Comparison of ENCODE assay signal across 22 cellular contexts in genomic region chr14:35750202-35750904, GRCh38. TPM values are rescaled to one million over a fixed set of nuclear protein-coding genes. Genes with fewer than 3 reads are reported as not detected.
A peak's percentile ranks its signal among the peaks of the same experiment; 100 is the strongest.
DNase-seq lines count a peak whose midpoint lies in the region; ATAC-seq, FAIRE-seq and TF ChIP-seq lines count a peak whose summit lies in the region.
"Had no signal": no experiment of that assay in that cellular context is flagged by ENCODE, and none has a peak within 500 bp of the region (broad histone marks: within the 10 kb centered on the region; RNA-seq: fewer than 3 reads in every experiment).

No MANE protein-coding gene starts in this region.

- TF ChIP-seq POLR2A in GM12892 (IDR thresholded peaks at IDR 0.05; ENCODE audit: low read depth, low read length) = no peak

- H3K27ac Mint-ChIP-seq in natural killer cell treated with Interleukin-12 subunit alpha and Interleukin-12 subunit beta and Interleukin-15 and Interleukin-18, amount 100 ng/mL, for 72 hours = no peak overlapping the region

- H3K27me3 Mint-ChIP-seq in natural killer cell treated with Interleukin-12 subunit alpha and Interleukin-12 subunit beta and Interleukin-15 and Interleukin-18, amount 100 ng/mL, for 72 hours = no peaks in the 10 kb centered on the region
- H3K27me3 Mint-ChIP-seq: CD4-positive, alpha-beta memory T cell had no signal

- H3K9ac ChIP-seq in keratinocyte (ENCODE audit: control insufficient read depth, extremely low read depth, insufficient read depth, low read length) = no peak overlapping the region
- H3K9ac ChIP-seq: BLaER1 had no signal

- H3K27ac ChIP-seq in caudate nucleus (ENCODE audit: low read depth, low read length) (peak overlapping the region; percentile 81), keratinocyte (ENCODE audit: control insufficient read depth, insufficient read depth, low read length) (no peak overlapping the region)
- H3K27ac ChIP-seq: A549, BLaER1 had no signal

- H3K79me2 ChIP-seq in keratinocyte (ENCODE audit: control insufficient read depth, insufficient read depth, low read length) = no peaks in the 10 kb centered on the region

- ATAC-seq in natural killer cell treated with Interleukin-12 subunit alpha and Interleukin-12 subunit beta and Interleukin-15 and Interleukin-18, amount 100 ng/mL, for 72 hours = no peak
- no peak for ATAC-seq in stimulated activated naive CD8-positive, alpha-beta T cell treated with anti-CD3 and anti-CD28 coated beads, Interleukin-15, Interleukin-2, amounts not matched to agents 100 U/mL and 50 U/mL, for 24 hours
- ATAC-seq: A549 had no signal

- FAIRE-seq in GM12892 (lab: Jason Lieb, UNC) (peak; percentile 17), keratinocyte (lab: Jason Lieb, UNC) (peak; percentile 51)
- FAIRE-seq: A549, GM18507 had no signal

- H3K36me3 ChIP-seq in keratinocyte (ENCODE audit: control insufficient read depth in 2 of 2, extremely low read depth in 1 of 2, insufficient read depth in 2 of 2, low read length in 2 of 2) = peaks cover 0 to 6% of the 10 kb centered on the region in 2 experiments

- no peaks in the 10 kb centered on the region for H3K27me3 ChIP-seq in keratinocyte (ENCODE audit: control insufficient read depth, extremely low read depth, insufficient read depth, low read length)
- H3K27me3 ChIP-seq: BLaER1 had no signal

- H3K4me1 ChIP-seq in keratinocyte (ENCODE audit: control insufficient read depth, extremely low read depth, insufficient read depth, low read length) = no peaks in the 10 kb centered on the region
- H3K4me1 ChIP-seq: BLaER1 had no signal

- dilution Hi-C loops in keratinocyte (cut with MboI; ENCODE audit: extremely low pct_ligation_motif_present, low sequenced_read_pairs) = no loop called here

- H3K4me1 Mint-ChIP-seq in natural killer cell treated with Interleukin-12 subunit alpha and Interleukin-12 subunit beta and Interleukin-15 and Interleukin-18, amount 100 ng/mL, for 72 hours (ENCODE audit: low read depth in 2 of 2) = no peaks in the 10 kb centered on the region
- H3K4me1 Mint-ChIP-seq: CD4-positive, alpha-beta memory T cell had no signal

- no peaks in the 10 kb centered on the region for H3K9me3 ChIP-seq in keratinocyte (ENCODE audit: control insufficient read depth, low read depth, low read length)
- H3K9me3 ChIP-seq: A549, BLaER1 had no signal

- no peaks in the 10 kb centered on the region for H4K20me1 ChIP-seq in keratinocyte (ENCODE audit: control insufficient read depth, extremely low read depth, insufficient read depth, low read length)
- H4K20me1 ChIP-seq: BLaER1 had no signal

- no peak overlapping the region for H3K4me3 Mint-ChIP-seq in natural killer cell treated with Interleukin-12 subunit alpha and Interleukin-12 subunit beta and Interleukin-15 and Interleukin-18, amount 100 ng/mL, for 72 hours
- H3K4me3 Mint-ChIP-seq: CD4-positive, alpha-beta memory T cell had no signal

- H3K36me3 Mint-ChIP-seq in natural killer cell treated with Interleukin-12 subunit alpha and Interleukin-12 subunit beta and Interleukin-15 and Interleukin-18, amount 100 ng/mL, for 72 hours = peaks cover 24% of the 10 kb centered on the region

- no peaks in the 10 kb centered on the region for H3K9me1 ChIP-seq in keratinocyte (ENCODE audit: control insufficient read depth, extremely low read depth, insufficient read depth, low read length)

- no peaks in the 10 kb centered on the region for H3K9me3 Mint-ChIP-seq in natural killer cell treated with Interleukin-12 subunit alpha and Interleukin-12 subunit beta and Interleukin-15 and Interleukin-18, amount 100 ng/mL, for 72 hours
- H3K9me3 Mint-ChIP-seq: CD4-positive, alpha-beta memory T cell had no signal

- H3K4me3 ChIP-seq in keratinocyte (ENCODE audit: control insufficient read depth in 2 of 3, extremely low read depth in 1 of 3, insufficient read depth in 2 of 3, low read depth in 1 of 3, low read length in 3 of 3) = no peak overlapping the region
- H3K4me3 ChIP-seq: A549, BLaER1 had no signal

- no peak for TF ChIP-seq CTCF in keratinocyte (optimal IDR thresholded peaks at IDR 0.05 in 1 of 3, IDR thresholded peaks at IDR 0.05 in 1 of 3, conservative IDR thresholded peaks at IDR 0.05 in 1 of 3; ENCODE audit: extremely low read depth in 1 of 3, insufficient read depth in 2 of 3, low read length in 3 of 3)

- DNase-seq in GM12892 (ENCODE audit: insufficient read length) (no peak), caudate nucleus (lab: John Stamatoyannopoulos, UW) (no peak), keratinocyte (ENCODE audit: low read depth, low spot score) (no peak), putamen (ENCODE audit: low spot score) (peak; percentile 13), kidney tubule cell (ENCODE audit: low spot score) (no peak), NCI-H774 (lab: John Stamatoyannopoulos, UW) (no peak)
- no peak for DNase-seq in natural killer cell treated with Interleukin-12 subunit alpha and Interleukin-12 subunit beta and Interleukin-15 and Interleukin-18, amount 100 ng/mL, for 72 hours (ENCODE audit: low spot score)
- DNase-seq in stimulated activated naive CD8-positive, alpha-beta T cell treated with anti-CD3 and anti-CD28 coated beads, Interleukin-15, Interleukin-2, amounts not matched to agents 100 U/mL and 50 U/mL, for 24 hours = no peak
- DNase-seq: CD4-positive, alpha-beta memory T cell; GF-D8; GOT3; KBM-7; MV-4-11; NCI-H1694 treated with DMSO at 0.1 percent for 48 hours; NCI-H2107; NCI-H510A; NCI-H748 treated with DMSO at 0.1 percent for 48 hours; OCI-M1; Right ventricle myocardium superior had no signal

- no peak overlapping the region for H3K4me2 ChIP-seq in keratinocyte (ENCODE audit: control insufficient read depth, extremely low read depth, insufficient read depth, low read depth, low read length)
- H3K4me2 ChIP-seq: A549, BLaER1 had no signal

- H2AFZ ChIP-seq in keratinocyte (ENCODE audit: control insufficient read depth, low read length) = no peak overlapping the region

RNA-seq across cellular contexts. Expression of gene RALGAPA1, which starts 58.7 kb away (rescaled TPM):
- 11.2 TPM for polyA plus RNA-seq in GM12892 (2012; ENCODE audit: missing spikeins)
- 6.2 to 12.1 TPM (median 10.9 TPM) in 3 replicates for polyA plus RNA-seq in keratinocyte
- polyA plus RNA-seq in keratinocyte (2011; ENCODE audit: low read depth) = 13.0 TPM
- 3.9 and 9.4 TPM in 2 replicates for polyA plus RNA-seq in keratinocyte (2011; cell fraction: cytosol; rRNA removed)
- 17.7 and 20.1 TPM in 2 replicates for polyA plus RNA-seq in keratinocyte (2011; cell fraction: nucleus; rRNA removed)
- 7.0 and 12.4 TPM in 2 replicates for polyA plus RNA-seq in keratinocyte (2012; ENCODE audit: low replicate concordance)
- 8.3 to 43.0 TPM (median 26.8 TPM) in 3 replicates for polyA minus RNA-seq in keratinocyte
- 17.3 TPM for polyA minus RNA-seq in keratinocyte (2011; cell fraction: cytosol; rRNA and poly(A)+ RNA removed)
- 33.6 and 73.1 TPM in 2 replicates for polyA minus RNA-seq in keratinocyte (2011; cell fraction: nucleus; rRNA and poly(A)+ RNA removed)
- 10 to 100 TPM; 38.9 to 60.2 TPM for total RNA-seq in natural killer cell treated with Interleukin-12 subunit alpha and Interleukin-12 subunit beta and Interleukin-15 and Interleukin-18, amount 100 ng/mL, for 72 hours
